In the genomic region with DNA sequence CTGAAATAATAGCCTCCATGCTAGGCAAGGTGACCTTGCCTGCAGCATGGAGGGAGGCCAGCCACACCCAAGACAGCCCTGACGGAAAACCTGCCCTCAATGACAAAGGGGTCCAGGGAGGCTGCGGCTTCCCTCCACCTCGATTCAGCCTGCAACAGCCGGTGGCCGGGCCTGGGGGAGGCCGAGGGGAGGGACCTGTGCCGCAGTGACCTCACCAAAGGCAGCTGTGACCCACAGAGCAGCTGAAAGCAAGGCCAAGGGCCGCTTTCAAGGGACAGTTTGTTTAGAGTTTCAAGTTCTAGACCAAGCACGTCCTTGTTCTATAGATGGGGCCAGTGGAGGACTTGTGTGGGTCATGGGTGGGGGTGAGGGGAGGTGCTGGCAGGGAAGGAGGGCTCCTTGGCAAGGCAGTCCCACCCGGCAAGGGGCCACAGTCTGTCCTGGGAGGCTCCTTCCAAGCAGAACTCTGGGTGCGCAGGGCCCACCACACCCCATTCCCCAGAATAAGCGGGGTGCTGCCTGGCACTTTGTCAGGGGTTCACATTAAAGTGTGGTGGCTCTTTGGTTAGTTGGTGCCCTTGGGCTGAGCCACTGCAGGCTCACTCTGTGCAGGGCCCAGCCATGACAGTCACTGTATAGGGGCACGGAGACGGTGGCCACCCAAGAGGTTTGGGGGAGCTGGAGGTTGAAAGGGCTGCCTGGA, we compare ENCODE assay signal across 9 cellular contexts.
DNase-seq lines count a peak whose midpoint lies in the region; ATAC-seq, FAIRE-seq and TF ChIP-seq lines count a peak whose summit lies in the region.
"Had no signal": no experiment of that assay in that cellular context is flagged by ENCODE, and none has a peak within 500 bp of the region (broad histone marks: within the 10 kb centered on the region; RNA-seq: fewer than 3 reads in every experiment).

No MANE protein-coding gene starts in this region.

- TF ChIP-seq CTCF in natural killer cell (IDR thresholded peaks at IDR 0.05): no peak
- no peak for TF ChIP-seq CTCF in heart right ventricle (IDR thresholded peaks at IDR 0.05)

- H3K27ac ChIP-seq in heart right ventricle (peak overlapping the region; percentile 16 to 88 (median 80)), small intestine (ENCODE audit: low read depth in 1 of 2, low read length in 1 of 2) (peak overlapping the region in 1 of 2 donors; percentile 56)

- no peaks in the 10 kb centered on the region for H3K27me3 Mint-ChIP-seq in natural killer cell treated with Interleukin-12 subunit alpha and Interleukin-12 subunit beta and Interleukin-15 and Interleukin-18, amount 100 ng/mL, for 72 hours
- H3K27me3 Mint-ChIP-seq in natural killer cell (ENCODE audit: low read depth in 2 of 2): no peaks in the 10 kb centered on the region
- H3K27me3 Mint-ChIP-seq in activated naive CD8-positive, alpha-beta T cell treated with anti-CD3 and anti-CD28 coated beads for 36 hours: no peaks in the 10 kb centered on the region

- FAIRE-seq in small intestine (lab: Jason Lieb, UNC): no peak
- FAIRE-seq: GM19239 had no signal

- H3K36me3 Mint-ChIP-seq in natural killer cell treated with Interleukin-12 subunit alpha and Interleukin-12 subunit beta and Interleukin-15 and Interleukin-18, amount 100 ng/mL, for 72 hours: no peaks in the 10 kb centered on the region
- H3K36me3 Mint-ChIP-seq in natural killer cell: no peaks in the 10 kb centered on the region
- no peaks in the 10 kb centered on the region for H3K36me3 Mint-ChIP-seq in activated naive CD8-positive, alpha-beta T cell treated with anti-CD3 and anti-CD28 coated beads for 36 hours

- H3K4me3 ChIP-seq in heart right ventricle: no peak overlapping the region
- H3K4me3 ChIP-seq in small intestine (ENCODE audit: low read depth in 1 of 2, low read length in 2 of 2): no peak overlapping the region

- H3K4me1 ChIP-seq in heart right ventricle: peaks cover 44 to 100% (median 95%) of the 10 kb centered on the region in 9 donors
- peaks cover 2% of the 10 kb centered on the region in 2 donors for H3K4me1 ChIP-seq in small intestine (ENCODE audit: control insufficient read depth in 2 of 2, insufficient read depth in 1 of 2, low read depth in 1 of 2, low read length in 1 of 2)

- H3K9me3 ChIP-seq in heart right ventricle: no peaks in the 10 kb centered on the region
- H3K9me3 ChIP-seq in small intestine (ENCODE audit: control insufficient read depth, low read depth): no peaks in the 10 kb centered on the region

- H3K27ac Mint-ChIP-seq in natural killer cell treated with Interleukin-12 subunit alpha and Interleukin-12 subunit beta and Interleukin-15 and Interleukin-18, amount 100 ng/mL, for 72 hours: no peak overlapping the region
- no peak overlapping the region for H3K27ac Mint-ChIP-seq in natural killer cell
- no peak overlapping the region for H3K27ac Mint-ChIP-seq in activated naive CD8-positive, alpha-beta T cell treated with anti-CD3 and anti-CD28 coated beads for 36 hours

- intact Hi-C loops in natural killer cell (cut with micrococcal nuclease): no loop called here
- intact Hi-C loops in heart right ventricle (cut with DNase I): loop anchor here in 3 of 10 donors (2.0 to 5.0 kb wide), 3 partner anchors 32 to 159 kb away; no protein-coding TSS in a partner anchor
- intact Hi-C loops in posterior vena cava (cut with DNase I): no loop called here

- DNase-seq in natural killer cell treated with Interleukin-12 subunit alpha and Interleukin-12 subunit beta and Interleukin-15 and Interleukin-18, amount 100 ng/mL, for 72 hours (ENCODE audit: low spot score): peak; percentile 48
- DNase-seq in natural killer cell (no peak), heart right ventricle (no peak), posterior vena cava (ENCODE audit: low spot score) (peak; percentile 73), small intestine (no peak)
- DNase-seq in activated naive CD8-positive, alpha-beta T cell treated with anti-CD3 and anti-CD28 coated beads for 36 hours: no peak

- no peaks in the 10 kb centered on the region for H3K9me3 Mint-ChIP-seq in natural killer cell treated with Interleukin-12 subunit alpha and Interleukin-12 subunit beta and Interleukin-15 and Interleukin-18, amount 100 ng/mL, for 72 hours
- H3K9me3 Mint-ChIP-seq in natural killer cell: no peaks in the 10 kb centered on the region
- H3K9me3 Mint-ChIP-seq in activated naive CD8-positive, alpha-beta T cell treated with anti-CD3 and anti-CD28 coated beads for 36 hours: no peaks in the 10 kb centered on the region

- H3K27me3 ChIP-seq in heart right ventricle: no peaks in the 10 kb centered on the region
- H3K27me3 ChIP-seq in small intestine (ENCODE audit: control insufficient read depth in 2 of 2, insufficient read depth in 2 of 2, low read length in 2 of 2): no peaks in the 10 kb centered on the region

- H3K4me1 Mint-ChIP-seq in natural killer cell treated with Interleukin-12 subunit alpha and Interleukin-12 subunit beta and Interleukin-15 and Interleukin-18, amount 100 ng/mL, for 72 hours (ENCODE audit: low read depth in 2 of 2): peaks cover 14 to 15% of the 10 kb centered on the region in 2 donors
- H3K4me1 Mint-ChIP-seq in natural killer cell: peaks cover 23 to 40% of the 10 kb centered on the region in 2 donors
- peaks cover 11% of the 10 kb centered on the region for H3K4me1 Mint-ChIP-seq in activated naive CD8-positive, alpha-beta T cell treated with anti-CD3 and anti-CD28 coated beads for 36 hours

- 61 to 71% methylated on average over 14 of the region's 14 CpGs for WGBS in heart right ventricle, 2 donors
- 70 to 86% (median 76%) methylated on average over 14 of the region's 14 CpGs for WGBS in small intestine, 3 donors

- ATAC-seq in natural killer cell treated with Interleukin-12 subunit alpha and Interleukin-12 subunit beta and Interleukin-15 and Interleukin-18, amount 100 ng/mL, for 72 hours: no peak
- ATAC-seq in natural killer cell (no peak), heart right ventricle (peak in 6 of 8 donors; percentile 0 to 19 (median 8)), GM19452 (IDR thresholded peaks at IDR 0.05; ENCODE audit: unreplicated experiment) (no peak), HG02981 (IDR thresholded peaks at IDR 0.05; ENCODE audit: unreplicated experiment) (no peak)

- H3K36me3 ChIP-seq in heart right ventricle: peaks cover 0 to 52% (median 14%) of the 10 kb centered on the region in 9 donors
- H3K36me3 ChIP-seq in small intestine (ENCODE audit: control insufficient read depth in 2 of 2, insufficient read depth in 2 of 2, low read length in 2 of 2): peaks cover 0 to 5% of the 10 kb centered on the region in 2 donors

- no peak overlapping the region for H3K4me3 Mint-ChIP-seq in natural killer cell treated with Interleukin-12 subunit alpha and Interleukin-12 subunit beta and Interleukin-15 and Interleukin-18, amount 100 ng/mL, for 72 hours
- H3K4me3 Mint-ChIP-seq in natural killer cell: no peak overlapping the region
- H3K4me3 Mint-ChIP-seq in activated naive CD8-positive, alpha-beta T cell treated with anti-CD3 and anti-CD28 coated beads for 36 hours: no peak overlapping the region

Comparison
In these comparisons a context has a peak if more than half of its experiments do, and no peak if none do; other contexts are left out.
1. DNase-seq: peak in natural killer cell treated with Interleukin-12 subunit alpha and Interleukin-12 subunit beta and Interleukin-15 and Interleukin-18, amount 100 ng/mL, for 72 hours (single experiment) and posterior vena cava (single experiment); none in natural killer cell (single experiment), heart right ventricle (0 of 2), small intestine (single experiment) and activated naive CD8-positive, alpha-beta T cell treated with anti-CD3 and anti-CD28 coated beads for 36 hours (single experiment).
2. ATAC-seq: peak in heart right ventricle (6 of 8); none in natural killer cell treated with Interleukin-12 subunit alpha and Interleukin-12 subunit beta and Interleukin-15 and Interleukin-18, amount 100 ng/mL, for 72 hours (0 of 2), natural killer cell (0 of 3), GM19452 (single experiment) and HG02981 (single experiment).